ENCODE assay signal across 1 cellular context in genomic region chr17:50153650-50154575, GRCh38.
TF ChIP-seq lines count a peak whose summit lies in the region.

No MANE protein-coding gene starts in this region.

TF ChIP-seq in IMR-90, 13 proteins besides CTCF, POLR2A, EP300 and RAD21:
- TF ChIP-seq SMC3 (IDR thresholded peaks at IDR 0.05; ENCODE audit: low read depth, low read length) (no peak), MAZ (IDR thresholded peaks at IDR 0.05; ENCODE audit: borderline replicate concordance, low read depth, low read length) (no peak), RCOR1 (IDR thresholded peaks at IDR 0.05; ENCODE audit: insufficient replicate concordance, low read length) (no peak), MAFK (IDR thresholded peaks at IDR 0.05; ENCODE audit: low read depth, low read length) (no peak), RFX5 (IDR thresholded peaks at IDR 0.05; ENCODE audit: low read depth, low read length) (no peak), FOS (IDR thresholded peaks at IDR 0.05; ENCODE audit: low read depth, low read length) (no peak), ELK1 (IDR thresholded peaks at IDR 0.05; ENCODE audit: borderline replicate concordance, low read depth, low read length) (no peak), BHLHE40 (IDR thresholded peaks at IDR 0.05; ENCODE audit: low read depth, low read length) (no peak), USF2 (IDR thresholded peaks at IDR 0.05; ENCODE audit: low read depth, low read length) (no peak), CHD1 (IDR thresholded peaks at IDR 0.05; ENCODE audit: low read depth, low read length) (no peak), NFE2L2 (IDR thresholded peaks at IDR 0.05; ENCODE audit: low read depth, low read length) (no peak), CEBPB (IDR thresholded peaks at IDR 0.05; ENCODE audit: low read depth, low read length) (no peak), MXI1 (IDR thresholded peaks at IDR 0.05; ENCODE audit: borderline replicate concordance, low read depth, low read length) (no peak)
